Comparison of ENCODE assay signal across 17 cellular contexts in genomic region chr7:104902183-104902582, GRCh38.
DNase-seq lines count a peak whose midpoint lies in the region; ATAC-seq, FAIRE-seq and TF ChIP-seq lines count a peak whose summit lies in the region.
"Had no signal": no experiment of that assay in that cellular context is flagged by ENCODE, and none has a peak within 500 bp of the region (broad histone marks: within the 10 kb centered on the region; RNA-seq: fewer than 3 reads in every experiment).

No MANE protein-coding gene starts in this region.

- POLR2A ChIA-PET in K562 (lab: Yijun Ruan, JAX) = interaction anchor here (0.7 to 1.5 kb wide), 4 partner anchors 9 to 675 kb away, joined by 3 to 7 read pairs (median 3); no protein-coding TSS in a partner anchor

- WGBS in K562 (ENCODE audit: insufficient coverage, low coverage, missing lambda C conversion rate) = 7% methylated on average over 6 of the region's 6 CpGs

- TF ChIP-seq CTCF in K562 (IDR thresholded peaks at IDR 0.05 in 2 of 3, conservative IDR thresholded peaks at IDR 0.05 in 1 of 3; ENCODE audit: insufficient read depth in 2 of 3, low read depth in 1 of 3, low read length in 3 of 3) (no peak), dorsolateral prefrontal cortex (IDR thresholded peaks at IDR 0.05 in 54 of 56, conservative IDR thresholded peaks at IDR 0.05 in 2 of 56; ENCODE audit: low read depth in 1 of 56, partially characterized antibody in 56 of 56) (no peak)

- FAIRE-seq in K562 (lab: Jason Lieb, UNC) = no peak
- no peak for FAIRE-seq in GM12891 (lab: Jason Lieb, UNC)
- FAIRE-seq: G401.6, H54 had no signal

- H3K27me3 ChIP-seq in K562 (ENCODE audit: control insufficient read depth in 2 of 2, insufficient read depth in 2 of 2, low read length in 2 of 2) = peaks cover 14 to 30% of the 10 kb centered on the region in 2 experiments; a peak in 4 of 5 replicates
- no peaks in the 10 kb centered on the region for H3K27me3 ChIP-seq in dorsolateral prefrontal cortex
- H3K27me3 ChIP-seq: BLaER1 had no signal

- in situ Hi-C loops in K562 (cut with MboI) = loop anchor here (25.0 kb wide), 1 partner anchor 1340 kb away; no protein-coding TSS in a partner anchor

- H3K4me2 ChIP-seq in K562 (ENCODE audit: insufficient read depth, low read length) = no peak overlapping the region
- H3K4me2 ChIP-seq: BLaER1 had no signal

- no peak overlapping the region for H3K9ac ChIP-seq in K562 (ENCODE audit: insufficient read depth in 1 of 2, low read depth in 2 of 2, low read length in 2 of 2)
- H3K9ac ChIP-seq: BLaER1 had no signal

- no peaks in the 10 kb centered on the region for H3K79me2 ChIP-seq in K562 (ENCODE audit: control insufficient read depth, insufficient read depth, low read length)

- CTCF ChIA-PET in K562 (lab: Yijun Ruan, JAX; ENCODE audit: low intra/inter-chr PET ratio) = no interaction called here

- H4K20me1 ChIP-seq in K562 (replicated peaks; ENCODE audit: control insufficient read depth, insufficient read depth, low read length) = no peaks in the 10 kb centered on the region
- H4K20me1 ChIP-seq: BLaER1 had no signal

- no peak for TF ChIP-seq RAD21 in K562 (CRISPR knock-in tag; conservative IDR thresholded peaks at IDR 0.05 in 1 of 2, IDR thresholded peaks at IDR 0.05 in 1 of 2)

- ATAC-seq in K562 = no peak
- ATAC-seq: CD8-positive, alpha-beta T cell had no signal

- BruUV-seq in K562 (replicated peaks; lab: Mats Ljungman, UMichigan) = no TSS peak

- no peak overlapping the region for H3K27ac ChIP-seq in K562 (ENCODE audit: extremely low read depth, low read depth, low read length)
- H3K27ac ChIP-seq in dorsolateral prefrontal cortex = peak overlapping the region in 37 of 59 donors; percentile 68 to 97 (median 92)
- H3K27ac ChIP-seq in temporal lobe (ENCODE audit: low read depth, low read length) = peak overlapping the region; percentile 98
- H3K27ac ChIP-seq: BLaER1, C4-2B had no signal

- no peak overlapping the region for H3K4me3 ChIP-seq in K562
- no peak overlapping the region for H3K4me3 ChIP-seq in dorsolateral prefrontal cortex
- H3K4me3 ChIP-seq: BLaER1, HAP-1 had no signal

- H3K9me1 ChIP-seq in K562 (ENCODE audit: control insufficient read depth, insufficient read depth, low read length) = no peaks in the 10 kb centered on the region

- H3K36me3 ChIP-seq in K562 (ENCODE audit: control insufficient read depth, insufficient read depth, low read length) = no peaks in the 10 kb centered on the region
- H3K36me3 ChIP-seq: BLaER1, HAP-1 had no signal

- DNase-seq in K562 (ENCODE audit: extremely low read depth in 1 of 4, low spot score in 3 of 4) (no peak), dorsolateral prefrontal cortex (no peak), GM12891 (ENCODE audit: insufficient read length, low spot score) (no peak), NCI-H1092 treated with DMSO at 0.1 percent for 48 hours (lab: John Stamatoyannopoulos, UW) (no peak), AG08396 (ENCODE audit: low spot score) (no peak)
- DNase-seq: Caco-2; CD4-positive, CD25-positive, alpha-beta regulatory T cell; CD8-positive, alpha-beta T cell; DMS153; DND-41; GOT3 had no signal

- TF ChIP-seq EP300 in K562 (IDR thresholded peaks at IDR 0.05; ENCODE audit: low read length) = no peak

- no peak for TF ChIP-seq POLR2A in K562 (conservative IDR thresholded peaks at IDR 0.05)
- TF ChIP-seq POLR2A in GM12891 (IDR thresholded peaks at IDR 0.05; ENCODE audit: low read depth, low read length) = no peak

- no peak overlapping the region for H2AFZ ChIP-seq in K562 (ENCODE audit: low read depth, low read length)

- no peaks in the 10 kb centered on the region for H3K4me1 ChIP-seq in K562 (replicated peaks in 1 of 2; ENCODE audit: control insufficient read depth in 2 of 2, insufficient read depth in 2 of 2, low read length in 2 of 2)
- H3K4me1 ChIP-seq: BLaER1, Caco-2 had no signal

- intact Hi-C loops in K562 (cut with micrococcal nuclease) = no loop called here
- intact Hi-C loops in dorsolateral prefrontal cortex (cut with DNase I) = loop anchor here (5.0 to 10.0 kb wide), 2 partner anchors 55 to 57 kb away; no protein-coding TSS in a partner anchor

- no peaks in the 10 kb centered on the region for H3K9me3 ChIP-seq in K562 (replicated peaks; ENCODE audit: control insufficient read depth, insufficient read depth, low read depth, low read length)
- H3K9me3 ChIP-seq: BLaER1, Caco-2, HAP-1 had no signal

TF ChIP-seq in K562, 482 proteins besides CTCF, POLR2A, EP300 and RAD21:
- TF ChIP-seq ZNF263 (CRISPR knock-in tag; IDR thresholded peaks at IDR 0.05; ENCODE audit: borderline replicate concordance) = peak; percentile 83
- TF ChIP-seq, protein P1, sequence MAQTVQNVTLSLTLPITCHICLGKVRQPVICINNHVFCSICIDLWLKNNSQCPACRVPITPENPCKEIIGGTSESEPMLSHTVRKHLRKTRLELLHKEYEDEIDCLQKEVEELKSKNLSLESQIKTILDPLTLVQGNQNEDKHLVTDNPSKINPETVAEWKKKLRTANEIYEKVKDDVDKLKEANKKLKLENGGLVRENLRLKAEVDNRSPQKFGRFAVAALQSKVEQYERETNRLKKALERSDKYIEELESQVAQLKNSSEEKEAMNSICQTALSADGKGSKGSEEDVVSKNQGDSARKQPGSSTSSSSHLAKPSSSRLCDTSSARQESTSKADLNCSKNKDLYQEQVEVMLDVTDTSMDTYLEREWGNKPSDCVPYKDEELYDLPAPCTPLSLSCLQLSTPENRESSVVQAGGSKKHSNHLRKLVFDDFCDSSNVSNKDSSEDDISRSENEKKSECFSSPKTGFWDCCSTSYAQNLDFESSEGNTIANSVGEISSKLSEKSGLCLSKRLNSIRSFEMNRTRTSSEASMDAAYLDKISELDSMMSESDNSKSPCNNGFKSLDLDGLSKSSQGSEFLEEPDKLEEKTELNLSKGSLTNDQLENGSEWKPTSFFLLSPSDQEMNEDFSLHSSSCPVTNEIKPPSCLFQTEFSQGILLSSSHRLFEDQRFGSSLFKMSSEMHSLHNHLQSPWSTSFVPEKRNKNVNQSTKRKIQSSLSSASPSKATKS (CRISPR knock-in tag; IDR thresholded peaks at IDR 0.05) = no peak

TF ChIP-seq in GM12891, 5 proteins besides CTCF, POLR2A, EP300 and RAD21:
- no peak for TF ChIP-seq PAX5 (IDR thresholded peaks at IDR 0.05; ENCODE audit: insufficient read depth, low read length, severe bottlenecking)
- TF ChIP-seq TAF1 (IDR thresholded peaks at IDR 0.05; ENCODE audit: low read depth, low read length) = no peak
- TF ChIP-seq POLR2AphosphoS5 (IDR thresholded peaks at IDR 0.05; ENCODE audit: low read depth, low read length) = no peak
- no peak for TF ChIP-seq POU2F2 (IDR thresholded peaks at IDR 0.05; ENCODE audit: low read depth, low read length)
- TF ChIP-seq SPI1 (IDR thresholded peaks at IDR 0.05; ENCODE audit: low read depth, low read length) = no peak
